In the genomic region with DNA sequence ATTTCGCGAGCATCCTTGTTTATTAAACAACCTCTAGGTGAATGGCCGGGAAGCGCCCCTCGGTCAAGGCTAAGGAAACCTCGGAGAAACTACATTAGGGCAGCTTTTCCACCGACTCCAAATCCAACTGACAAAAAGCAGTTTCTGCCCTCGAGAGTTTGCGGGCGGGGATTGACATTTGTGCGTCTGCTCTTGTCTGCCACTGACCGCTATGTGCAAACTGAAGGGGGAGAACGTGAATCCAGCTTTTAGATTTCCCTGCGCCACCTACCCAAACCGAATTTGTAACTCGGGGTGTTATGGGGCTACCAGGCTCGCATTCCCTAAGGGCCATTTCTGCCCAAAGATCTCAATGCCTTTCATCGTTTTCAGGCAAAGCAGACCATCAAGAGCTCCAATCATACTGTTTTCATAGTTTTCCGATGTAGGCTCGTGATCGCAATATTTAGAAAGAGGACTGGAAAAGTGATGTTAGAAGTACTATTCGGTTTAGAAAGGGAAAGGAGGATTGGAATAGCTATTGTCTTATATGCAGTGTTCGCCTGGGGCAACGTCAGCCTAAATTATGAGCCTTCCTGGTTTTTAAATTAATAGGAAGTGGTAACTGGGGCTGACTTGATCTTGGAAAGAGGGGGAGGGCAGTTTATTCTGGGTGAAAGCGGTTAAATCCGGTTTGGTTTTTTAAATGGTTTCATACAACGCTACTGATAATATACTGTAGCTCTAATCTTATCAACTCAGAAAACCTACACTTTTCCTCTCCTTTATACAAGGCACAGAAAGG, we compare ENCODE assay signal across 7 cellular contexts. TPM values are rescaled to one million over a fixed set of nuclear protein-coding genes. Genes with fewer than 3 reads are reported as not detected.
DNase-seq lines count a peak whose midpoint lies in the region; ATAC-seq, FAIRE-seq and TF ChIP-seq lines count a peak whose summit lies in the region.

No MANE protein-coding gene starts in this region.

- DNase-seq in HFF-Myc (ENCODE audit: extremely low read depth, low read depth) (no peak), astrocyte (ENCODE audit: low read depth) (no peak), keratinocyte (ENCODE audit: low read depth, low spot score) (no peak), KG1 (lab: John Stamatoyannopoulos, UW) (no peak), D721Med (ENCODE audit: insufficient read length, low spot score) (no peak)
- no peak for DNase-seq in stimulated activated naive CD8-positive, alpha-beta T cell treated with anti-CD3 and anti-CD28 coated beads, Interleukin-15, amount 100 ng/mL, for 72 hours

- H3K36me3 ChIP-seq in astrocyte (ENCODE audit: insufficient read depth, low read length) (peaks cover 7% of the 10 kb centered on the region), keratinocyte (ENCODE audit: control insufficient read depth in 2 of 2, extremely low read depth in 1 of 2, insufficient read depth in 2 of 2, low read length in 2 of 2) (no peaks in the 10 kb centered on the region)

- no peaks in the 10 kb centered on the region for H3K9me1 ChIP-seq in keratinocyte (ENCODE audit: control insufficient read depth, extremely low read depth, insufficient read depth, low read length)

- H3K4me3 ChIP-seq in HFF-Myc (replicated peaks; ENCODE audit: low read depth, low read length), result peak overlapping the region; percentile 55
- H3K4me3 ChIP-seq in astrocyte (ENCODE audit: insufficient read depth, low read depth, low read length), result peak overlapping the region; percentile 51
- H3K4me3 ChIP-seq in keratinocyte (ENCODE audit: control insufficient read depth in 2 of 3, extremely low read depth in 1 of 3, insufficient read depth in 2 of 3, low read depth in 1 of 3, low read length in 3 of 3), result peak overlapping the region; percentile 41 to 60 (median 52)

- H3K4me2 ChIP-seq in astrocyte (ENCODE audit: low read length) (peak overlapping the region; percentile 92), keratinocyte (ENCODE audit: control insufficient read depth, extremely low read depth, insufficient read depth, low read depth, low read length) (peak overlapping the region; percentile 86)

- peak overlapping the region; percentile 43 for H2AFZ ChIP-seq in astrocyte (ENCODE audit: low read depth, low read length)
- peak overlapping the region; percentile 89 for H2AFZ ChIP-seq in keratinocyte (ENCODE audit: control insufficient read depth, low read length)

- H3K36me3 Mint-ChIP-seq in astrocyte (ENCODE audit: low read depth, unreplicated experiment), result peaks cover 13% of the 10 kb centered on the region

- H3K27me3 Mint-ChIP-seq in astrocyte (ENCODE audit: low read depth, unreplicated experiment), result no peaks in the 10 kb centered on the region
- H3K27me3 Mint-ChIP-seq in stimulated activated naive CD8-positive, alpha-beta T cell treated with anti-CD3 and anti-CD28 coated beads, Interleukin-15, amount 100 ng/mL, for 72 hours, result peaks cover 27% of the 10 kb centered on the region

- dilution Hi-C loops in keratinocyte (cut with MboI; ENCODE audit: extremely low pct_ligation_motif_present, low sequenced_read_pairs), result no loop called here

- FAIRE-seq in astrocyte (lab: Jason Lieb, UNC) (no peak), keratinocyte (lab: Jason Lieb, UNC) (no peak), D721Med (lab: Jason Lieb, UNC) (no peak)

- H3K27ac Mint-ChIP-seq in astrocyte (ENCODE audit: unreplicated experiment), result peak overlapping the region; percentile 62
- H3K27ac Mint-ChIP-seq in stimulated activated naive CD8-positive, alpha-beta T cell treated with anti-CD3 and anti-CD28 coated beads, Interleukin-15, amount 100 ng/mL, for 72 hours, result no peak overlapping the region

- TF ChIP-seq CTCF in HFF-Myc (IDR thresholded peaks at IDR 0.05; ENCODE audit: low read depth, low read length, missing control alignments) (no peak), astrocyte (IDR thresholded peaks at IDR 0.05; ENCODE audit: insufficient read depth, low read depth, low read length) (no peak), keratinocyte (optimal IDR thresholded peaks at IDR 0.05 in 1 of 3, IDR thresholded peaks at IDR 0.05 in 1 of 3, conservative IDR thresholded peaks at IDR 0.05 in 1 of 3; ENCODE audit: extremely low read depth in 1 of 3, insufficient read depth in 2 of 3, low read length in 3 of 3) (no peak), D721Med (IDR thresholded peaks at IDR 0.05; ENCODE audit: insufficient read depth, missing control alignments) (no peak)

- peaks cover 38% of the 10 kb centered on the region for H3K4me1 ChIP-seq in astrocyte (ENCODE audit: insufficient read depth, low read length)
- H3K4me1 ChIP-seq in keratinocyte (ENCODE audit: control insufficient read depth, extremely low read depth, insufficient read depth, low read length), result peaks cover 30% of the 10 kb centered on the region

- H3K27me3 ChIP-seq in astrocyte (ENCODE audit: insufficient read depth, low read length) (no peaks in the 10 kb centered on the region), keratinocyte (ENCODE audit: control insufficient read depth, extremely low read depth, insufficient read depth, low read length) (no peaks in the 10 kb centered on the region)

- H3K9me3 Mint-ChIP-seq in astrocyte (ENCODE audit: unreplicated experiment), result no peaks in the 10 kb centered on the region
- H3K9me3 Mint-ChIP-seq in stimulated activated naive CD8-positive, alpha-beta T cell treated with anti-CD3 and anti-CD28 coated beads, Interleukin-15, amount 100 ng/mL, for 72 hours, result no peaks in the 10 kb centered on the region

- peak overlapping the region; percentile 81 for H3K9ac ChIP-seq in astrocyte (ENCODE audit: low read length)
- peak overlapping the region; percentile 62 for H3K9ac ChIP-seq in keratinocyte (ENCODE audit: control insufficient read depth, extremely low read depth, insufficient read depth, low read length)

- H3K4me1 Mint-ChIP-seq in astrocyte (ENCODE audit: low read depth, unreplicated experiment), result peaks cover 33% of the 10 kb centered on the region
- peaks cover 42% of the 10 kb centered on the region for H3K4me1 Mint-ChIP-seq in stimulated activated naive CD8-positive, alpha-beta T cell treated with anti-CD3 and anti-CD28 coated beads, Interleukin-15, amount 100 ng/mL, for 72 hours

- H3K27ac ChIP-seq in astrocyte (ENCODE audit: low read depth, low read length) (peak overlapping the region; percentile 75), keratinocyte (ENCODE audit: control insufficient read depth, insufficient read depth, low read length) (no peak overlapping the region)

- peak overlapping the region; percentile 52 for H3K4me3 Mint-ChIP-seq in astrocyte (ENCODE audit: unreplicated experiment)
- H3K4me3 Mint-ChIP-seq in stimulated activated naive CD8-positive, alpha-beta T cell treated with anti-CD3 and anti-CD28 coated beads, Interleukin-15, amount 100 ng/mL, for 72 hours, result peak overlapping the region; percentile 95 to 96

- no peak for ATAC-seq in stimulated activated naive CD8-positive, alpha-beta T cell treated with anti-CD3 and anti-CD28 coated beads, Interleukin-15, amount 100 ng/mL, for 72 hours
- no peak for ATAC-seq in HG02981 (IDR thresholded peaks at IDR 0.05; ENCODE audit: unreplicated experiment)

- H4K20me1 ChIP-seq in astrocyte (ENCODE audit: insufficient read depth, low read length) (peaks cover 44% of the 10 kb centered on the region), keratinocyte (ENCODE audit: control insufficient read depth, extremely low read depth, insufficient read depth, low read length) (no peaks in the 10 kb centered on the region)

- H3K9me3 ChIP-seq in astrocyte (ENCODE audit: insufficient read depth, low read depth, low read length) (no peaks in the 10 kb centered on the region), keratinocyte (ENCODE audit: control insufficient read depth, low read depth, low read length) (no peaks in the 10 kb centered on the region)

- H3K79me2 ChIP-seq in astrocyte (ENCODE audit: insufficient read depth, low read length) (peaks cover 78% of the 10 kb centered on the region), keratinocyte (ENCODE audit: control insufficient read depth, insufficient read depth, low read length) (no peaks in the 10 kb centered on the region)

RNA-seq across cellular contexts. Expression of a gene that starts 45.4 kb away (rescaled TPM):
- 459 and 476 TPM in 2 replicates for total RNA-seq in astrocyte
- polyA plus RNA-seq in keratinocyte, result 2.5 to 6.5 TPM (median 3.3 TPM) in 3 replicates
- 3.4 TPM for polyA plus RNA-seq in keratinocyte (2011; ENCODE audit: low read depth)
- polyA plus RNA-seq in keratinocyte (2011; cell fraction: cytosol; rRNA removed), result 3.3 and 4.3 TPM in 2 replicates
- 2.1 and 3.8 TPM in 2 replicates for polyA plus RNA-seq in keratinocyte (2011; cell fraction: nucleus; rRNA removed)
- polyA plus RNA-seq in keratinocyte (2012; ENCODE audit: low replicate concordance), result 2.1 and 13.2 TPM in 2 replicates
- 8.1 to 14.4 TPM (median 12.3 TPM) in 3 replicates for polyA minus RNA-seq in keratinocyte
- 7.5 TPM for polyA minus RNA-seq in keratinocyte (2011; cell fraction: cytosol; rRNA and poly(A)+ RNA removed)
- polyA minus RNA-seq in keratinocyte (2011; cell fraction: nucleus; rRNA and poly(A)+ RNA removed), result 3.7 and 9.1 TPM in 2 replicates
